ENCODE assay signal across 8 cellular contexts in genomic region chr3:11096266-11097135, GRCh38. TPM values are rescaled to one million over a fixed set of nuclear protein-coding genes. Genes with fewer than 3 reads are reported as not detected.
DNase-seq lines count a peak whose midpoint lies in the region; ATAC-seq and TF ChIP-seq lines count a peak whose summit lies in the region.

No MANE protein-coding gene starts in this region.

- no peak overlapping the region for H3K14ac ChIP-seq in neuronal stem cell (ENCODE audit: low read length)

- H2BK12ac ChIP-seq in neuronal stem cell (ENCODE audit: low read length): no peak overlapping the region

- H3K27me3 ChIP-seq in NT2/D1 (ENCODE audit: insufficient read depth, insufficient read length) (no peaks in the 10 kb centered on the region), foreskin keratinocyte (no peaks in the 10 kb centered on the region), neuronal stem cell (ENCODE audit: control insufficient read depth in 3 of 3, insufficient read depth in 3 of 3, low read depth in 1 of 3, low read length in 3 of 3) (no peaks in the 10 kb centered on the region)

- H3K18ac ChIP-seq in neuronal stem cell (ENCODE audit: low read length): peak overlapping the region; percentile 88

- WGBS in neuronal stem cell (ENCODE audit: extremely low coverage in 2 of 2, insufficient read length in 2 of 2, insufficient replicate concordance in 1 of 2), 2 donors: no CpG with 5 or more reads among the region's 23 CpGs

- H3K27me3 Mint-ChIP-seq in activated T-helper 2 cell treated with anti-CD3 and anti-CD28 coated beads, Interferon-gamma antibody, Interleukin-2, Interleukin-4, amounts not matched to agents 10 μg/mL and 5 μg/mL and 100 μg/mL, durations not matched to agents 14 hours and 24 hours and 36 hours (ENCODE audit: low read depth): peaks cover 18% of the 10 kb centered on the region

- H3K36me3 Mint-ChIP-seq in activated T-helper 2 cell treated with anti-CD3 and anti-CD28 coated beads, Interferon-gamma antibody, Interleukin-2, Interleukin-4, amounts not matched to agents 10 μg/mL and 5 μg/mL and 100 μg/mL, durations not matched to agents 14 hours and 24 hours and 36 hours (ENCODE audit: low read depth): no peaks in the 10 kb centered on the region

- H3K27ac Mint-ChIP-seq in activated T-helper 2 cell treated with anti-CD3 and anti-CD28 coated beads, Interferon-gamma antibody, Interleukin-2, Interleukin-4, amounts not matched to agents 10 μg/mL and 5 μg/mL and 100 μg/mL, durations not matched to agents 14 hours and 24 hours and 36 hours: no peak overlapping the region

- peak; percentile 2 for TF ChIP-seq CTCF in foreskin keratinocyte (conservative IDR thresholded peaks at IDR 0.05)

- peak overlapping the region; percentile 98 for H3K27ac ChIP-seq in foreskin keratinocyte
- H3K27ac ChIP-seq in neuronal stem cell (replicated peaks; ENCODE audit: low read length): peak overlapping the region; percentile 6

- H3K9me3 ChIP-seq in NT2/D1 (ENCODE audit: insufficient read depth, low read length) (peaks cover 24% of the 10 kb centered on the region; the same call in 1 of the 2 replicates), neuronal stem cell (replicated peaks in 1 of 2; ENCODE audit: control insufficient read depth in 2 of 2, insufficient read depth in 1 of 2, low read depth in 1 of 2, low read length in 2 of 2) (no peaks in the 10 kb centered on the region)

- intact Hi-C loops in activated T-helper 2 cell treated with anti-CD3 and anti-CD28 coated beads, Interferon-gamma antibody, Interleukin-2, Interleukin-4, amounts not matched to agents 10 μg/mL and 5 μg/mL and 100 μg/mL, durations not matched to agents 14 hours and 24 hours and 36 hours (cut with micrococcal nuclease): no loop called here

- DNase-seq in NT2/D1 (ENCODE audit: low read depth, low spot score) (no peak), foreskin keratinocyte (peak; percentile 79 to 88), neuronal stem cell (ENCODE audit: low spot score) (no peak), superior temporal gyrus (ENCODE audit: extremely low spot score) (peak; percentile 68)
- peak; percentile 22 for DNase-seq in activated T-helper 2 cell treated with anti-CD3 and anti-CD28 coated beads, Interferon-gamma antibody, Interleukin-2, Interleukin-4, amounts not matched to agents 10 μg/mL and 5 μg/mL and 100 μg/mL, durations not matched to agents 14 hours and 24 hours and 36 hours (ENCODE audit: low spot score)

- ATAC-seq in GM21447 (IDR thresholded peaks at IDR 0.05; ENCODE audit: unreplicated experiment) (peak; percentile 69), foreskin keratinocyte (peak; percentile 95), GM18870 (IDR thresholded peaks at IDR 0.05; ENCODE audit: unreplicated experiment) (no peak), HG03135 (IDR thresholded peaks at IDR 0.05; ENCODE audit: unreplicated experiment) (no peak)

- peak overlapping the region; percentile 75 for H2AFZ ChIP-seq in neuronal stem cell (ENCODE audit: low read length)

- no peaks in the 10 kb centered on the region for H3K79me1 ChIP-seq in neuronal stem cell (ENCODE audit: low read depth, low read length)

- H3K4ac ChIP-seq in neuronal stem cell (ENCODE audit: low read length): no peak overlapping the region

- peak overlapping the region; percentile 47 for H3K4me2 ChIP-seq in neuronal stem cell (ENCODE audit: insufficient read depth, low read length, poor library complexity, severe bottlenecking)

- H2BK120ac ChIP-seq in neuronal stem cell (ENCODE audit: low read depth, low read length): no peak overlapping the region

- H4K91ac ChIP-seq in neuronal stem cell (ENCODE audit: low read depth, low read length, poor library complexity): no peak overlapping the region

- peaks cover 12% of the 10 kb centered on the region for H3K4me1 Mint-ChIP-seq in activated T-helper 2 cell treated with anti-CD3 and anti-CD28 coated beads, Interferon-gamma antibody, Interleukin-2, Interleukin-4, amounts not matched to agents 10 μg/mL and 5 μg/mL and 100 μg/mL, durations not matched to agents 14 hours and 24 hours and 36 hours (ENCODE audit: low read depth)

- H3K4me1 ChIP-seq in NT2/D1 (ENCODE audit: insufficient read depth, insufficient read length): peaks cover 5% of the 10 kb centered on the region
- H3K4me1 ChIP-seq in foreskin keratinocyte: peaks cover 10% of the 10 kb centered on the region
- peaks cover 0 to 10% of the 10 kb centered on the region in 2 donors for H3K4me1 ChIP-seq in neuronal stem cell (ENCODE audit: control insufficient read depth in 2 of 2, insufficient read depth in 1 of 2, low read depth in 1 of 2, low read length in 2 of 2)

- H3K9ac ChIP-seq in NT2/D1 (ENCODE audit: insufficient read length, low read depth) (peak overlapping the region; percentile 26), neuronal stem cell (ENCODE audit: low read depth, low read length, poor library complexity) (no peak overlapping the region)

- H3K9me3 Mint-ChIP-seq in activated T-helper 2 cell treated with anti-CD3 and anti-CD28 coated beads, Interferon-gamma antibody, Interleukin-2, Interleukin-4, amounts not matched to agents 10 μg/mL and 5 μg/mL and 100 μg/mL, durations not matched to agents 14 hours and 24 hours and 36 hours: no peaks in the 10 kb centered on the region

- H3K23ac ChIP-seq in neuronal stem cell (ENCODE audit: low read depth, low read length, poor library complexity): no peak overlapping the region

- peak overlapping the region; percentile 19 for H3K4me3 ChIP-seq in NT2/D1 (ENCODE audit: insufficient read length, low read depth)
- no peak overlapping the region for H3K4me3 ChIP-seq in neuronal stem cell (ENCODE audit: low read length in 2 of 2)

- H3K36me3 ChIP-seq in NT2/D1 (ENCODE audit: insufficient read depth, insufficient read length, low read length): no peaks in the 10 kb centered on the region
- no peaks in the 10 kb centered on the region for H3K36me3 ChIP-seq in neuronal stem cell (replicated peaks in 1 of 2; ENCODE audit: control insufficient read depth in 2 of 2, insufficient read depth in 2 of 2, low read length in 2 of 2)

- H4K8ac ChIP-seq in neuronal stem cell (ENCODE audit: low read depth, low read length): no peak overlapping the region

- H2BK15ac ChIP-seq in neuronal stem cell (ENCODE audit: low read length): no peak overlapping the region

- H3K4me3 Mint-ChIP-seq in activated T-helper 2 cell treated with anti-CD3 and anti-CD28 coated beads, Interferon-gamma antibody, Interleukin-2, Interleukin-4, amounts not matched to agents 10 μg/mL and 5 μg/mL and 100 μg/mL, durations not matched to agents 14 hours and 24 hours and 36 hours (ENCODE audit: low read depth): peak overlapping the region; percentile 35

- no peak overlapping the region for H2BK5ac ChIP-seq in neuronal stem cell (ENCODE audit: low read length)

- H2AK5ac ChIP-seq in neuronal stem cell (ENCODE audit: low read depth, low read length): no peak overlapping the region

RNA-seq across cellular contexts. Expression of gene HRH1, which starts 57.8 kb away (rescaled TPM):
- total RNA-seq in activated T-helper 2 cell treated with anti-CD3 and anti-CD28 coated beads, Interferon-gamma antibody, Interleukin-2, Interleukin-4, amounts not matched to agents 10 μg/mL and 5 μg/mL and 100 μg/mL, durations not matched to agents 14 hours and 24 hours and 36 hours: 0.99 and 1.3 TPM in 2 replicates
- 9.7 and 11.3 TPM in 2 replicates for total RNA-seq in foreskin keratinocyte
- 3.3 and 3.6 TPM in 2 replicates for polyA plus RNA-seq in foreskin keratinocyte
- under 0.01 TPM for polyA plus RNA-seq in neuronal stem cell (2013, experiment 1 of 2)
- 0.04 TPM for polyA plus RNA-seq in neuronal stem cell (2013, experiment 2 of 2)

Comparison
In these comparisons a context has a peak if more than half of its experiments do, and no peak if none do; other contexts are left out.
1. ATAC-seq: peak in GM21447 (single experiment) and foreskin keratinocyte (single experiment); none in GM18870 (single experiment) and HG03135 (single experiment).
2. DNase-seq: peak in activated T-helper 2 cell treated with anti-CD3 and anti-CD28 coated beads, Interferon-gamma antibody, Interleukin-2, Interleukin-4, amounts not matched to agents 10 μg/mL and 5 μg/mL and 100 μg/mL, durations not matched to agents 14 hours and 24 hours and 36 hours (single experiment), foreskin keratinocyte (2 of 2) and superior temporal gyrus (single experiment); none in NT2/D1 (single experiment) and neuronal stem cell (single experiment).